In genomic region chr11:87298155-87298554, GRCh38 we compare ENCODE assay signal across 17 cellular contexts.
"Had no signal": no experiment of that assay in that cellular context is flagged by ENCODE, and none has a peak within 500 bp of the region (broad histone marks: within the 10 kb centered on the region; RNA-seq: fewer than 3 reads in every experiment).

No MANE protein-coding gene starts in this region.

- DNase-seq: activated CD4-positive, alpha-beta T cell treated with anti-CD3 and anti-CD28 coated beads, Interleukin-2, amount 50 U/mL, for 48 hours; activated naive CD4-positive, alpha-beta T cell treated with Interleukin-2 at 50 U/mL for 16 hours; anterior cingulate cortex; cerebellar nuclear complex; effector memory CD4-positive, alpha-beta T cell; foreskin keratinocyte; left ventricle myocardium superior; naive thymus-derived CD8-positive, alpha-beta T cell; nucleus accumbens; right lobe of liver; stimulated activated naive CD8-positive, alpha-beta T cell treated with anti-CD3 and anti-CD28 coated beads, Interleukin-15, Interleukin-2, amounts not matched to agents 100 U/mL and 50 U/mL, for 24 hours; T-helper 9 cell; WERI-Rb-1 had no signal

- ATAC-seq: activated T-helper 17 cell treated with anti-CD3 and anti-CD28 coated beads, Interleukin-2, amount 50 U/mL, for 72 hours; foreskin keratinocyte; left ventricle myocardium superior; naive thymus-derived CD8-positive, alpha-beta T cell; right lobe of liver; stimulated activated naive CD8-positive, alpha-beta T cell treated with anti-CD3 and anti-CD28 coated beads, Interleukin-15, Interleukin-2, amounts not matched to agents 100 U/mL and 50 U/mL, for 24 hours had no signal

- H3K4me3 ChIP-seq: prostate gland, right lobe of liver, smooth muscle cell, suprapubic skin had no signal

- H3K4me1 ChIP-seq: foreskin keratinocyte, prostate gland, right lobe of liver, suprapubic skin had no signal

- H3K9me3 ChIP-seq: prostate gland, right lobe of liver, suprapubic skin had no signal

- H3K27ac ChIP-seq: foreskin keratinocyte, prostate gland, right lobe of liver, suprapubic skin, WERI-Rb-1 had no signal

- H3K36me3 ChIP-seq: prostate gland, right lobe of liver, suprapubic skin, WERI-Rb-1 had no signal

- H3K27me3 ChIP-seq: foreskin keratinocyte, right lobe of liver, suprapubic skin had no signal
